In genomic region chrX:130401415-130402210, GRCh38 we compare ENCODE assay signal across 9 cellular contexts.
A peak's percentile ranks its signal among the peaks of the same experiment; 100 is the strongest.
DNase-seq lines count a peak whose midpoint lies in the region; ATAC-seq and FAIRE-seq lines count a peak whose summit lies in the region.
"Had no signal": no experiment of that assay in that cellular context is flagged by ENCODE, and none has a peak within 500 bp of the region (broad histone marks: within the 10 kb centered on the region; RNA-seq: fewer than 3 reads in every experiment).

TSS of gene RBMX2 (plus strand) at chrX:130401987. CDS start at chrX:130402033, 46 bp downstream.

- FAIRE-seq in islet of Langerhans (lab: Jason Lieb, UNC), result peak; percentile 98
- FAIRE-seq: TTC549 had no signal

- peak; percentile 96 for DNase-seq in AG08396 (ENCODE audit: low spot score)
- peak; percentile 94 for DNase-seq in NCI-H2227 (lab: John Stamatoyannopoulos, UW; ENCODE audit: unreplicated experiment)
- DNase-seq in activated CD4-positive, CD25-positive, alpha-beta regulatory T cell treated with anti-CD3 and anti-CD28 coated beads, Interleukin-2, amount 50 U/mL, for 16 hours (ENCODE audit: low read depth, low spot score), result peak; percentile 33
- peak; percentile 71 for DNase-seq in central memory CD4-positive, alpha-beta T cell
- peak; percentile 29 to 63 (median 35) for DNase-seq in stimulated activated CD4-positive, alpha-beta T cell treated with anti-CD3 and anti-CD28 coated beads, Interleukin-12 subunit alpha, Interleukin-12 subunit beta, amount 100 ng/mL, for 48 hours (ENCODE audit: low read depth in 2 of 3, low spot score in 1 of 3)

- ATAC-seq in GM18873 (IDR thresholded peaks at IDR 0.05; ENCODE audit: low FRiP score, unreplicated experiment), result peak; percentile 88
- peak; percentile 89 for ATAC-seq in HG03135 (IDR thresholded peaks at IDR 0.05; ENCODE audit: unreplicated experiment)

Comparison
In these comparisons a context has a peak if more than half of its experiments do, and no peak if none do; other contexts are left out.
1. Peak in every context shown above with its lines: DNase-seq and ATAC-seq.
2. DNase-seq: peak in every context shown above with its lines; median percentile 96 in AG08396; 94 in NCI-H2227; 71 in central memory CD4-positive, alpha-beta T cell; 35 in stimulated activated CD4-positive, alpha-beta T cell treated with anti-CD3 and anti-CD28 coated beads, Interleukin-12 subunit alpha, Interleukin-12 subunit beta, amount 100 ng/mL, for 48 hours; 33 in activated CD4-positive, CD25-positive, alpha-beta regulatory T cell treated with anti-CD3 and anti-CD28 coated beads, Interleukin-2, amount 50 U/mL, for 16 hours.